In genomic region chr19:57487477-57488298, GRCh38 we compare ENCODE assay signal across 8 cellular contexts. TPM values are rescaled to one million over a fixed set of nuclear protein-coding genes. Genes with fewer than 3 reads are reported as not detected.
DNase-seq lines count a peak whose midpoint lies in the region; ATAC-seq and TF ChIP-seq lines count a peak whose summit lies in the region.
"Not testable (repeated sequence)": the region's sequence is repeated elsewhere in the genome, so short reads cannot be mapped to it uniquely, and the experiment has no call there.

Gene ZNF419 (plus strand): TSS chr19:57487750. CDS start chr19:57487951, 201 bp downstream.

- not testable (repeated sequence) for TF ChIP-seq CTCF in endodermal cell (conservative IDR thresholded peaks at IDR 0.05)

- not testable (repeated sequence) for H3K9me3 ChIP-seq in endodermal cell (ENCODE audit: control insufficient read depth, low read length)

- H3K27ac Mint-ChIP-seq in endodermal cell, result peak within 1 kb of the TSS; percentile 37

- DNase-seq in COR-L47 (lab: John Stamatoyannopoulos, UW), result peak; percentile 96
- DNase-seq in HT1080 (ENCODE audit: low read depth), result peak; percentile 82
- peak; percentile 64 to 78 for DNase-seq in NOMO-1 (lab: John Stamatoyannopoulos, UW; ENCODE audit: unreplicated experiment in 2 of 2)
- DNase-seq in activated CD8-positive, alpha-beta memory T cell treated with anti-CD3 and anti-CD28 coated beads for 48 hours (ENCODE audit: low read depth in 2 of 3, low spot score in 2 of 3), result peak; percentile 59 to 76 (median 72)
- peak; percentile 98 for DNase-seq in endodermal cell
- peak; percentile 95 for DNase-seq in mesenteric fat pad (ENCODE audit: low spot score)
- DNase-seq in stimulated activated CD8-positive, alpha-beta memory T cell treated with anti-CD3 and anti-CD28 coated beads, Interleukin-12 subunit alpha, Interleukin-12 subunit beta, amount 100 ng/mL, for 4 hours (ENCODE audit: low read depth), result peak; percentile 86

- H3K4me1 Mint-ChIP-seq in endodermal cell, result not testable (repeated sequence)

- peaks cover 35% of the 10 kb centered on the region for H3K36me3 Mint-ChIP-seq in endodermal cell (ENCODE audit: low read depth)

- H3K4me3 ChIP-seq in endodermal cell (ENCODE audit: low read length), result peak within 1 kb of the TSS; percentile 80

- ATAC-seq in GM21360 (IDR thresholded peaks at IDR 0.05; ENCODE audit: unreplicated experiment), result peak; percentile 92

- H3K27me3 Mint-ChIP-seq in endodermal cell (ENCODE audit: insufficient read depth), result peaks cover 13% of the 10 kb centered on the region

- peak within 1 kb of the TSS; percentile 73 for H3K9ac ChIP-seq in endodermal cell (ENCODE audit: extremely low read depth, low read length, poor library complexity, severe bottlenecking)

- 2 to 6% methylated on average over 14 to 52 of the region's 69 CpGs for WGBS in endodermal cell (ENCODE audit: insufficient coverage in 1 of 2, insufficient read length in 1 of 2), 2 experiments

- H3K27ac ChIP-seq in endodermal cell (ENCODE audit: low read depth, low read length), result not testable (repeated sequence)

- peak within 1 kb of the TSS; percentile 59 for H3K4me3 Mint-ChIP-seq in endodermal cell

- H3K9me3 Mint-ChIP-seq in endodermal cell, result peaks cover 29% of the 10 kb centered on the region

- peaks cover 10% of the 10 kb centered on the region for H3K27me3 ChIP-seq in endodermal cell (ENCODE audit: control insufficient read depth, insufficient read depth, low read length, poor library complexity, severe bottlenecking)

- not testable (repeated sequence) for H3K4me1 ChIP-seq in endodermal cell (ENCODE audit: control insufficient read depth, insufficient read depth, low read length)

- peaks cover 15% of the 10 kb centered on the region for H3K36me3 ChIP-seq in endodermal cell (ENCODE audit: control insufficient read depth, insufficient read depth, low read length)

RNA-seq across cellular contexts. Expression of gene ZNF419, which starts in this region (rescaled TPM):
- 6.9 and 8.0 TPM in 2 replicates for total RNA-seq in HT1080 (2014; rRNA removed; shearing (Covaris generic))
- 7.3 and 7.9 TPM in 2 replicates for polyA plus RNA-seq in HT1080 (2015; cell fraction: cytosol; rRNA removed)
- polyA plus RNA-seq in HT1080 (2015; cell fraction: nucleus; rRNA removed), result 16.6 and 20.4 TPM in 2 replicates
- total RNA-seq in endodermal cell, result 10 to 100 TPM; 16.8 to 17.0 TPM
- 12.3 TPM for polyA plus RNA-seq in endodermal cell (2013, experiment 1 of 2)
- polyA plus RNA-seq in endodermal cell (2013, experiment 2 of 2), result 11.2 TPM
- total RNA-seq in mesenteric fat pad, result 7.8 TPM
